ENCODE assay signal across 7 cellular contexts in genomic region chr1:153611024-153611352, GRCh38. TPM values are rescaled to one million over a fixed set of nuclear protein-coding genes. Genes with fewer than 3 reads are reported as not detected.
DNase-seq lines count a peak whose midpoint lies in the region; ATAC-seq and TF ChIP-seq lines count a peak whose summit lies in the region.
"Had no signal": no experiment of that assay in that cellular context is flagged by ENCODE, and none has a peak within 500 bp of the region (broad histone marks: within the 10 kb centered on the region; RNA-seq: fewer than 3 reads in every experiment).

No MANE protein-coding gene starts in this region.

- CTCF ChIA-PET in T-cell (lab: Charles Lee) = interaction anchor here (0.6 to 0.7 kb wide), 2 partner anchors 72 to 1721 kb away, joined by 3 to 6 read pairs; no protein-coding TSS in a partner anchor

- H3K4me3 Mint-ChIP-seq in T-cell = no peak overlapping the region

- H3K4me3 ChIP-seq in kidney epithelial cell (ENCODE audit: low read depth, low read length) = peak overlapping the region; percentile 87

- no peaks in the 10 kb centered on the region for H3K36me3 Mint-ChIP-seq in T-cell

- H3K27me3 ChIP-seq in kidney epithelial cell (ENCODE audit: control insufficient read depth, insufficient read depth, low read length) = no peaks in the 10 kb centered on the region

- no peak for ATAC-seq in T-cell (replicated peaks in 1 of 4)
- ATAC-seq: left colon had no signal

- no peaks in the 10 kb centered on the region for H3K27me3 Mint-ChIP-seq in T-cell

- H3K36me3 ChIP-seq in kidney epithelial cell (ENCODE audit: control insufficient read depth, insufficient read depth, low read length) = peaks cover 3% of the 10 kb centered on the region

- H3K27ac Mint-ChIP-seq in T-cell = no peak overlapping the region

- POLR2A ChIA-PET in T-cell (lab: Charles Lee) = no interaction called here

- no peaks in the 10 kb centered on the region for H3K9me3 Mint-ChIP-seq in T-cell

- TF ChIP-seq CTCF in kidney epithelial cell (IDR thresholded peaks at IDR 0.05; ENCODE audit: insufficient read depth, low read length, poor library complexity, severe bottlenecking) = no peak

- DNase-seq in A172 (ENCODE audit: low spot score) (peak; percentile 71), RKO (ENCODE audit: low spot score) (peak; percentile 96), kidney epithelial cell (ENCODE audit: low read depth) (no peak), anterior cingulate cortex (lab: John Stamatoyannopoulos, UW) (no peak), T-cell (no peak)
- DNase-seq in activated naive CD4-positive, alpha-beta T cell (lab: John Stamatoyannopoulos, UW) = no peak
- DNase-seq: left colon had no signal

- no peaks in the 10 kb centered on the region for H3K4me1 Mint-ChIP-seq in T-cell

RNA-seq across cellular contexts. Expression of gene S100A16, which starts 1.9 kb away (rescaled TPM):
- 726 and 852 TPM in 2 replicates for total RNA-seq in A172 (2014; rRNA removed; shearing (Covaris generic))
- total RNA-seq in kidney epithelial cell (480 and 499 TPM in 2 replicates), T-cell (1 to 10 TPM in 1 of 5 donors, under 1 TPM in 2, not detected in 2; 0.53 to 1.0 (median 0.82) TPM)

RNA-seq across cellular contexts. Expression of gene S100A14, which starts 5.1 kb away (rescaled TPM):
- 0.17 TPM in 1 of 2 replicates, not detected in the other for total RNA-seq in A172 (2014; rRNA removed; shearing (Covaris generic))
- total RNA-seq in kidney epithelial cell (4.2 and 4.4 TPM in 2 replicates), T-cell (under 1 TPM in 3 of 5 donors, not detected in 2; 0.35 to 0.70 (median 0.43) TPM)

RNA-seq across cellular contexts. Expression of gene S100A13, which starts 16.3 kb away (rescaled TPM):
- 116 and 160 TPM in 2 replicates for total RNA-seq in A172 (2014; rRNA removed; shearing (Covaris generic))
- 171 and 183 TPM in 2 replicates for total RNA-seq in kidney epithelial cell
- 1 to 10 TPM; 4.0 to 5.3 (median 4.2) TPM for total RNA-seq in T-cell

RNA-seq across cellular contexts. Expression of gene S100A1, which starts 17.2 kb away (rescaled TPM):
- total RNA-seq in A172 (2014; rRNA removed; shearing (Covaris generic)) = 0.46 and 2.8 TPM in 2 replicates
- total RNA-seq in kidney epithelial cell (1.3 and 2.0 TPM in 2 replicates), T-cell (not detected)

RNA-seq across cellular contexts. Expression of gene CHTOP, which starts 22.9 kb away (rescaled TPM):
- total RNA-seq in A172 (2014; rRNA removed; shearing (Covaris generic)) = 49.0 and 60.8 TPM in 2 replicates
- total RNA-seq in kidney epithelial cell = 54.8 and 58.1 TPM in 2 replicates
- total RNA-seq in T-cell = 100 to 1,000 TPM in 3 of 5 donors, 10 to 100 TPM in 2; 76.7 to 131 (median 130) TPM

Comparison
In these comparisons a context has a peak if more than half of its experiments do, and no peak if none do; other contexts are left out.
1. DNase-seq: peak in A172 (single experiment) and RKO (single experiment); none in kidney epithelial cell (single experiment), anterior cingulate cortex (0 of 58), activated naive CD4-positive, alpha-beta T cell (0 of 4) and T-cell (0 of 34).
2. RNA of gene S100A16, which starts 1.9 kb away (total RNA-seq): 726 to 852 TPM in A172 and 480 to 499 TPM in kidney epithelial cell; 0.53 to 1.0 TPM in T-cell; every median in the first group is over 100 times any median in the second.
3. RNA of gene S100A13, which starts 16.3 kb away (total RNA-seq): 171 to 183 TPM in kidney epithelial cell and 116 to 160 TPM in A172; 4.0 to 5.3 TPM in T-cell; every median in the first group is over 10 times any median in the second.